Comparison of ENCODE assay signal across 16 cellular contexts in the genomic region with DNA sequence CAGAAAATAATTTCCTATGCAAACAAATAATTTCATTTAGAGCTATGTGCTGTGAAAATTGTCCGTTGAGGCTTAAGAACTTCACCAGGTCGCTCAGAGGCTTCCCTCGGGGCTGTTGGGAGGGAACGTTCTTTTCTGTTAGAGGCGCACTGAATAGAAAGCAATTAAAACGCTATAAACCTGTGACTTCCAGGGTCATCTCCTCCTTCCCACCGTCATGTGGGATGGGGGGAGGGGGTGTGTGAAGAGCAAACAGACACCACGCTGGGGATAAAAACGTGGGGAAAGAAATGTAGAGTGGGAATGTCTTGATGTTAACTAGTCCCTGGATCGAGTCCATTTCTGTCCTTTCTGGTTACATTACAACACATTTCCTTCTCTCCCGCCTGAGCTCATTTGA.
"Had no signal": no experiment of that assay in that cellular context is flagged by ENCODE, and none has a peak within 500 bp of the region (broad histone marks: within the 10 kb centered on the region; RNA-seq: fewer than 3 reads in every experiment).

No MANE protein-coding gene starts in this region.

- H3K27ac Mint-ChIP-seq: naive thymus-derived CD4-positive, alpha-beta T cell; progenitor cell of endocrine pancreas had no signal

- DNase-seq: effector CD4-positive, alpha-beta T cell; heart left ventricle; hippocampal formation; left colon; mesendoderm; naive thymus-derived CD4-positive, alpha-beta T cell; nucleus accumbens; ovary; right cardiac atrium; small intestine; stimulated activated CD4-positive, alpha-beta T cell treated with anti-CD3 and anti-CD28 coated beads, Interleukin-12 subunit alpha, Interleukin-12 subunit beta, amount 100 ng/mL, for 4 hours; stimulated activated naive CD4-positive, alpha-beta T cell; stomach; substantia nigra; trophoblast cell had no signal

- H3K4me3 Mint-ChIP-seq: naive thymus-derived CD4-positive, alpha-beta T cell had no signal

- H3K36me3 Mint-ChIP-seq: naive thymus-derived CD4-positive, alpha-beta T cell had no signal

- ATAC-seq: heart left ventricle; left colon; naive thymus-derived CD4-positive, alpha-beta T cell; right cardiac atrium had no signal

- H3K9me3 Mint-ChIP-seq: naive thymus-derived CD4-positive, alpha-beta T cell had no signal
